8 cellular contexts compared by ENCODE assay signal in the genomic region with DNA sequence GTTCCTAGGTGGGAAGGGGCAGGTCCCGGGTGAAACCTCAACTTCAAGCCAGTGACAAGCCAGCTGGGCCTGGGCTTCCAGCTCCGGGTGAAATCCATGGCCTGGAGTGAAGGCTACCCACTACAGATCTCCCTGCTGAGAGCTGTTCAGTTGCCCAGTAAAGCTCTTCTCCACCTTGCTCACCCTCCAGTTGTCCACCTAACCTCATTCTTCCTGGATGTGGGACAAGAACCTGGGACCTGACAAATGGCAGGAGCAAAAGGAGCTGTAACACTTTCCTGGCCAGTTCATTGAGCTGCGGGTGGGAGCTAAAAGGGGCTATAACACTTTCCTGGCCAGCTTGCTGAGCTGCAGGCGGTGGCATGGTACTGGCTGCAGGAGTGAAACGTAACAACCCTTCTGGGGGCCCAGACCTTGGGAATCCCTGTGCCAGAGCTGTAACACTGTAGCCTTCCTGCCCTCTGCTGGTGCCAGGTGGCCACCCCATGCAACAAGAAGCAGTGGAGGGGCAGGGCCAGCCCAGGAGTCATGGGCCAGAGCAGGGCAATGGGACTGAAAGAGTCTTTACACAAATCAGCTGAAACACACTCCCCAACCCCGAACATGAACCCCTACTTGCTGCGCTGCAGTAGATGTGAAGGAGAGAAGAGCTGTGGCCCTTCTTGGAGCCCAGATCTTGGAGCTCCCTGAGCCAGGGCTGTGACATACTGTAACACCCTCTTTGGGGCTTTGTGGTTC. TPM values are rescaled to one million over a fixed set of nuclear protein-coding genes. Genes with fewer than 3 reads are reported as not detected.
DNase-seq lines count a peak whose midpoint lies in the region; ATAC-seq, FAIRE-seq and TF ChIP-seq lines count a peak whose summit lies in the region.

No MANE protein-coding gene starts in this region.

- ATAC-seq in WTC11 (peak; percentile 50), HepG2 (peak; percentile 57), HG03175 (IDR thresholded peaks at IDR 0.05; ENCODE audit: unreplicated experiment) (no peak)
- no peak for ATAC-seq in CD4-positive, alpha-beta T cell (ENCODE audit: poor library complexity)

- H3K9me3 Mint-ChIP-seq in WTC11, result peaks cover 9% of the 10 kb centered on the region
- H3K9me3 Mint-ChIP-seq in CD4-positive, alpha-beta T cell, result no peaks in the 10 kb centered on the region

- no peaks in the 10 kb centered on the region for H4K20me1 ChIP-seq in HepG2 (ENCODE audit: insufficient read depth, low read length)

- CTCF ChIA-PET in WTC11 (lab: Charles Lee) (interaction anchor here (0.6 to 3.8 kb wide), 31 partner anchors 8 to 761 kb away, joined by 3 to 46 read pairs (median 4); partner anchors contain the start of genes HDDC2, NCOA7 and TRMT11), HepG2 (lab: Yijun Ruan, JAX; ENCODE audit: low intra/inter-chr PET ratio, low total read pairs) (interaction anchor here (1.2 to 2.5 kb wide), 5 partner anchors 47 to 94 kb away, joined by 3 to 23 read pairs (median 11); no protein-coding TSS in a partner anchor)
- CTCF ChIA-PET in CD4-positive, alpha-beta T cell (lab: Charles Lee), result interaction anchor here (1.0 to 1.1 kb wide), 2 partner anchors 39 to 172 kb away, joined by 3 read pairs; no protein-coding TSS in a partner anchor

- H3K4me3 Mint-ChIP-seq in WTC11, result no peak overlapping the region
- no peak overlapping the region for H3K4me3 Mint-ChIP-seq in CD4-positive, alpha-beta T cell

- H3K9ac ChIP-seq in HepG2 (ENCODE audit: insufficient read depth, low read depth, low read length), result no peak overlapping the region

- intact Hi-C loops in HepG2 (cut with micrococcal nuclease; ENCODE audit: unreplicated experiment), result loop anchor here (1.0 kb wide), 6 partner anchors 47 to 639 kb away; no protein-coding TSS in a partner anchor
- intact Hi-C loops in CD4-positive, alpha-beta T cell (cut with DNase I, micrococcal nuclease), result no loop called here

- H3K4me1 ChIP-seq in HepG2 (ENCODE audit: insufficient read depth, low read length), result peaks cover 59% of the 10 kb centered on the region

- in situ Hi-C loops in HepG2 (cut with HindIII; ENCODE audit: extremely low pct_ligation_motif_present, low pct_unique_long_range_greater_than_20kb), result loop anchor here (5.0 to 10.0 kb wide), 4 partner anchors 46 to 648 kb away; partner anchors contain the start of genes HDDC2 and NCOA7

- H3K36me3 ChIP-seq in HepG2 (replicated peaks in 1 of 2; ENCODE audit: control insufficient read depth in 1 of 2, insufficient read depth in 2 of 2, low read length in 2 of 2), result no peaks in the 10 kb centered on the region

- no TSS peak for BruUV-seq in HepG2 (replicated peaks; lab: Mats Ljungman, UMichigan)

- DNase-seq in EH (ENCODE audit: low read depth) (peak; percentile 73), HTR-8/SVneo (ENCODE audit: insufficient read length, low spot score) (peak; percentile 28), WTC11 (ENCODE audit: low spot score) (peak; percentile 69), HepG2 (ENCODE audit: low spot score) (peak; percentile 65), DMS153 treated with DMSO at 0.1 percent for 48 hours (lab: John Stamatoyannopoulos, UW; ENCODE audit: unreplicated experiment) (no peak), GM12891 (ENCODE audit: insufficient read length, low spot score) (no peak)
- DNase-seq in CD4-positive, alpha-beta T cell, result no peak

- peak overlapping the region; percentile 26 for H3K4me2 ChIP-seq in HepG2 (ENCODE audit: low read depth, low read length)

- peaks cover 8% of the 10 kb centered on the region for H3K79me2 ChIP-seq in HepG2 (ENCODE audit: insufficient read depth, low read length)

- no peaks in the 10 kb centered on the region; a peak in 1 of 5 replicates for H3K27me3 ChIP-seq in HepG2 (ENCODE audit: control insufficient read depth in 1 of 2, insufficient read depth in 2 of 2, low read length in 2 of 2)
- no peaks in the 10 kb centered on the region for H3K27me3 ChIP-seq in CD4-positive, alpha-beta T cell (ENCODE audit: control insufficient read depth, insufficient read depth, low read length)

- no peaks in the 10 kb centered on the region for H3K9me3 ChIP-seq in HepG2 (ENCODE audit: low read length)
- no peaks in the 10 kb centered on the region for H3K9me3 ChIP-seq in CD4-positive, alpha-beta T cell (ENCODE audit: control insufficient read depth, low read length)

- H3K36me3 Mint-ChIP-seq in WTC11, result peaks cover 4% of the 10 kb centered on the region; the same call in 1 of the 2 replicates
- H3K36me3 Mint-ChIP-seq in CD4-positive, alpha-beta T cell (ENCODE audit: low read depth), result no peaks in the 10 kb centered on the region

- H3K27ac ChIP-seq in HepG2 (ENCODE audit: extremely low read length, insufficient read depth, low read length), result no peak overlapping the region
- no peak overlapping the region for H3K27ac ChIP-seq in CD4-positive, alpha-beta T cell (ENCODE audit: low read depth, low read length)

- WGBS in HepG2 (ENCODE audit: low lambda C conversion rate), result 93% methylated on average over 6 of the region's 7 CpGs

- POLR2A ChIA-PET in WTC11 (lab: Charles Lee) (interaction anchor here (0.7 to 1.8 kb wide), 2 partner anchors 162 to 172 kb away, joined by 3 to 6 read pairs; partner anchors contain the start of gene NCOA7), HepG2 (lab: Yijun Ruan, JAX) (interaction anchor here (0.9 to 1.8 kb wide), 6 partner anchors 9 to 162 kb away, joined by 3 to 8 read pairs (median 4); partner anchors contain the start of genes NCOA7 and TRMT11)
- POLR2A ChIA-PET in CD4-positive, alpha-beta T cell (lab: Charles Lee), result interaction anchor here (0.8 to 3.0 kb wide), 2 partner anchors 163 to 172 kb away, joined by 3 to 15 read pairs; partner anchors contain the start of gene NCOA7

- TF ChIP-seq CTCF in WTC11 (IDR thresholded peaks at IDR 0.05), result no peak
- TF ChIP-seq CTCF in HepG2 (CRISPR knock-in tag; IDR thresholded peaks at IDR 0.05), result peak; percentile 83
- no peak for TF ChIP-seq CTCF in CD4-positive, alpha-beta T cell (IDR thresholded peaks at IDR 0.05)

- H3K4me3 ChIP-seq in HepG2 (replicated peaks in 1 of 3; ENCODE audit: insufficient read depth in 1 of 3, low read depth in 2 of 3, low read length in 3 of 3), result no peak overlapping the region

- TF ChIP-seq RAD21 in HepG2 (CRISPR knock-in tag; IDR thresholded peaks at IDR 0.05), result peak; percentile 72

- no peak overlapping the region for H2AFZ ChIP-seq in HepG2 (ENCODE audit: low read length)

- TF ChIP-seq POLR2A in HepG2 (IDR thresholded peaks at IDR 0.05; ENCODE audit: insufficient read depth in 1 of 2, low read depth in 2 of 2, low read length in 2 of 2), result no peak
- TF ChIP-seq POLR2A in GM12891 (IDR thresholded peaks at IDR 0.05; ENCODE audit: low read depth, low read length), result no peak

- FAIRE-seq in HTR-8/SVneo (lab: Jason Lieb, UNC), result no peak
- FAIRE-seq in HepG2 (lab: Jason Lieb, UNC), result no peak
- no peak for FAIRE-seq in GM12891 (lab: Jason Lieb, UNC)

- no peak for TF ChIP-seq EP300 in HepG2 (IDR thresholded peaks at IDR 0.05; ENCODE audit: low read depth in 2 of 2, low read length in 2 of 2)
- TF ChIP-seq EP300 in HepG2 (CRISPR knock-in tag; IDR thresholded peaks at IDR 0.05; ENCODE audit: borderline replicate concordance), result no peak

- H3K27me3 Mint-ChIP-seq in WTC11 (ENCODE audit: low read depth), result no peaks in the 10 kb centered on the region; the same call in 1 of the 2 replicates
- H3K27me3 Mint-ChIP-seq in CD4-positive, alpha-beta T cell, result no peaks in the 10 kb centered on the region

- H3K27ac Mint-ChIP-seq in WTC11, result no peak overlapping the region
- no peak overlapping the region for H3K27ac Mint-ChIP-seq in CD4-positive, alpha-beta T cell

- peaks cover 7% of the 10 kb centered on the region for H3K4me1 Mint-ChIP-seq in WTC11
- peaks cover 9% of the 10 kb centered on the region for H3K4me1 Mint-ChIP-seq in CD4-positive, alpha-beta T cell (ENCODE audit: low read depth)

RNA-seq across cellular contexts. Expression of gene HINT3, which starts 3.6 kb away (rescaled TPM):
- total RNA-seq in WTC11 (2021) (9.4 to 10.2 TPM (median 9.9 TPM) in 3 replicates), HepG2 (2016; rRNA removed; fragmentation: Illumina TruSeq; extraction: Trizol) (22.8 and 33.0 TPM in 2 replicates)
- 4.3 and 5.0 TPM in 2 replicates for total RNA-seq in HepG2 (2016; cell fraction: cytosol; rRNA removed; fragmentation: Illumina TruSeq; extraction: Trizol; ENCODE audit: low read depth)
- total RNA-seq in HepG2 (2016; cell fraction: insoluble cytoplasmic fraction; rRNA removed; fragmentation: Illumina TruSeq; extraction: Trizol), result 22.7 and 34.5 TPM in 2 replicates
- 19.5 and 20.3 TPM in 2 replicates for total RNA-seq in HepG2 (2016; cell fraction: membrane; rRNA removed; fragmentation: Illumina TruSeq; extraction: Trizol)
- 11.8 and 12.4 TPM in 2 replicates for total RNA-seq in HepG2 (2016; cell fraction: nucleus; rRNA removed; fragmentation: Illumina TruSeq; extraction: Trizol)
- polyA plus RNA-seq in HepG2 (2011; rRNA removed), result 2.8 and 3.1 TPM in 2 replicates
- polyA plus RNA-seq in HepG2 (2011; cell fraction: cytosol; rRNA removed), result 2.5 TPM in 2 replicates
- polyA plus RNA-seq in HepG2 (2011; cell fraction: nucleus; rRNA removed), result 1.3 and 1.6 TPM in 2 replicates
- polyA plus RNA-seq in HepG2 (2012), result 15.9 and 22.1 TPM in 2 replicates
- polyA plus RNA-seq in HepG2 (2016; cell fraction: cytosol; fragmentation: Illumina TruSeq; extraction: Trizol; ENCODE audit: low read depth), result 4.2 and 5.7 TPM in 2 replicates
- polyA plus RNA-seq in HepG2 (2016; cell fraction: insoluble cytoplasmic fraction; fragmentation: Illumina TruSeq; extraction: Trizol; ENCODE audit: low read depth), result 32.2 and 38.6 TPM in 2 replicates
- polyA plus RNA-seq in HepG2 (2016; cell fraction: membrane; fragmentation: Illumina TruSeq; extraction: Trizol; ENCODE audit: low read depth), result 14.3 and 16.1 TPM in 2 replicates
- polyA plus RNA-seq in HepG2 (2016; cell fraction: nucleus; fragmentation: Illumina TruSeq; extraction: Trizol; ENCODE audit: insufficient read depth, low read depth), result 12.5 and 13.2 TPM in 2 replicates
- polyA minus RNA-seq in HepG2 (2011; rRNA and poly(A)+ RNA removed; ENCODE audit: low replicate concordance), result 1.3 and 3.6 TPM in 2 replicates
- polyA minus RNA-seq in HepG2 (2011; cell fraction: cytosol; rRNA and poly(A)+ RNA removed), result 9.3 and 9.5 TPM in 2 replicates
- 4.5 and 5.8 TPM in 2 replicates for polyA minus RNA-seq in HepG2 (2011; cell fraction: nucleus; rRNA and poly(A)+ RNA removed)
- total RNA-seq in CD4-positive, alpha-beta T cell, result 10 to 100 TPM; 10.4 TPM
- polyA plus RNA-seq in GM12891 (2012; ENCODE audit: low read depth, missing spikeins), result 5.9 TPM

RNA-seq across cellular contexts. Expression of gene TRMT11, which starts 33.4 kb away (rescaled TPM):
- total RNA-seq in WTC11 (2021) (27.5 to 32.7 TPM (median 32.3 TPM) in 3 replicates), HepG2 (2016; rRNA removed; fragmentation: Illumina TruSeq; extraction: Trizol) (66.0 and 81.9 TPM in 2 replicates)
- total RNA-seq in HepG2 (2016; cell fraction: cytosol; rRNA removed; fragmentation: Illumina TruSeq; extraction: Trizol; ENCODE audit: low read depth), result 21.2 and 26.8 TPM in 2 replicates
- 67.4 and 74.9 TPM in 2 replicates for total RNA-seq in HepG2 (2016; cell fraction: insoluble cytoplasmic fraction; rRNA removed; fragmentation: Illumina TruSeq; extraction: Trizol)
- total RNA-seq in HepG2 (2016; cell fraction: membrane; rRNA removed; fragmentation: Illumina TruSeq; extraction: Trizol), result 20.1 and 28.0 TPM in 2 replicates
- total RNA-seq in HepG2 (2016; cell fraction: nucleus; rRNA removed; fragmentation: Illumina TruSeq; extraction: Trizol), result 235 and 261 TPM in 2 replicates
- polyA plus RNA-seq in HepG2 (2011; rRNA removed), result 31.9 and 42.2 TPM in 2 replicates
- 13.5 and 18.7 TPM in 2 replicates for polyA plus RNA-seq in HepG2 (2011; cell fraction: cytosol; rRNA removed)
- polyA plus RNA-seq in HepG2 (2011; cell fraction: nucleus; rRNA removed), result 53.6 and 65.0 TPM in 2 replicates
- polyA plus RNA-seq in HepG2 (2012), result 22.7 and 30.6 TPM in 2 replicates
- 3.1 and 3.6 TPM in 2 replicates for polyA plus RNA-seq in HepG2 (2016; cell fraction: cytosol; fragmentation: Illumina TruSeq; extraction: Trizol; ENCODE audit: low read depth)
- polyA plus RNA-seq in HepG2 (2016; cell fraction: insoluble cytoplasmic fraction; fragmentation: Illumina TruSeq; extraction: Trizol; ENCODE audit: low read depth), result 45.8 and 49.9 TPM in 2 replicates
- polyA plus RNA-seq in HepG2 (2016; cell fraction: membrane; fragmentation: Illumina TruSeq; extraction: Trizol; ENCODE audit: low read depth), result 6.0 and 6.4 TPM in 2 replicates
- 68.3 and 74.4 TPM in 2 replicates for polyA plus RNA-seq in HepG2 (2016; cell fraction: nucleus; fragmentation: Illumina TruSeq; extraction: Trizol; ENCODE audit: insufficient read depth, low read depth)
- polyA minus RNA-seq in HepG2 (2011; rRNA and poly(A)+ RNA removed; ENCODE audit: low replicate concordance), result 15.0 and 25.2 TPM in 2 replicates
- polyA minus RNA-seq in HepG2 (2011; cell fraction: cytosol; rRNA and poly(A)+ RNA removed), result 13.2 and 16.8 TPM in 2 replicates
- 381 and 440 TPM in 2 replicates for polyA minus RNA-seq in HepG2 (2011; cell fraction: nucleus; rRNA and poly(A)+ RNA removed)
- 10 to 100 TPM; 21.6 to 22.5 TPM for total RNA-seq in CD4-positive, alpha-beta T cell
- 18.5 TPM for polyA plus RNA-seq in GM12891 (2012; ENCODE audit: low read depth, missing spikeins)

Comparison
In these comparisons a context has a peak if more than half of its experiments do, and no peak if none do; other contexts are left out.
1. DNase-seq: peak in EH (single experiment), HTR-8/SVneo (single experiment), WTC11 (single experiment) and HepG2 (single experiment); none in CD4-positive, alpha-beta T cell (0 of 10), DMS153 treated with DMSO at 0.1 percent for 48 hours (single experiment) and GM12891 (single experiment).
2. ATAC-seq: peak in WTC11 (single experiment) and HepG2 (single experiment); none in CD4-positive, alpha-beta T cell (single experiment) and HG03175 (single experiment).